In genomic region chr20:63932606-63933160, GRCh38 we compare ENCODE assay signal across 26 cellular contexts.
"Had no signal": no experiment of that assay in that cellular context is flagged by ENCODE, and none has a peak within 500 bp of the region (broad histone marks: within the 10 kb centered on the region; RNA-seq: fewer than 3 reads in every experiment).

No MANE protein-coding gene starts in this region.

- H3K4me3 ChIP-seq: esophagus squamous epithelium, right lobe of liver, testis, transverse colon had no signal

- H3K4me1 ChIP-seq: esophagus squamous epithelium, right lobe of liver, testis had no signal

- DNase-seq: activated CD4-positive, alpha-beta memory T cell treated with anti-CD3 and anti-CD28 coated beads, Interleukin-2, amount 10 ng/mL, durations not matched to agents 7 days and 5 days; activated CD4-positive, alpha-beta T cell treated with anti-CD3 and anti-CD28 coated beads for 1 hour; activated CD4-positive, alpha-beta T cell treated with anti-CD3 and anti-CD28 coated beads, Interleukin-2, amount 10 ng/mL, durations not matched to agents 7 days and 5 days; activated CD8-positive, alpha-beta memory T cell treated with anti-CD3 and anti-CD28 coated beads, Interleukin-2, amount 50 U/mL, for 48 hours; activated gamma-delta T cell; activated naive CD4-positive, alpha-beta T cell treated with anti-CD3 and anti-CD28 coated beads, Interleukin-2, amount 10 ng/mL, durations not matched to agents 7 days and 5 days; activated naive CD8-positive, alpha-beta T cell treated with anti-CD3 and anti-CD28 coated beads, Interleukin-2, amount 10 ng/mL, durations not matched to agents 7 days and 5 days; activated T-cell treated with anti-CD3 and anti-CD28 coated beads, Interleukin-2, amount 50 U/mL, for 24 hours; brain microvascular endothelial cell; esophagus squamous epithelium; foreskin melanocyte; left colon; midbrain; posterior cingulate gyrus; right lobe of liver; stimulated activated CD4-positive, alpha-beta T cell treated with anti-CD3 and anti-CD28 coated beads, Interleukin-2, amount 100 ng/mL, for 48 hours; stimulated activated naive CD8-positive, alpha-beta T cell treated with anti-CD3 and anti-CD28 coated beads, Interleukin-15, Interleukin-2, amounts not matched to agents 100 U/mL and 50 U/mL, for 24 hours; T1000; testis; transverse colon had no signal

- ATAC-seq: naive thymus-derived CD8-positive, alpha-beta T cell; right lobe of liver; stimulated activated naive CD8-positive, alpha-beta T cell treated with anti-CD3 and anti-CD28 coated beads, Interleukin-15, Interleukin-2, amounts not matched to agents 100 U/mL and 50 U/mL, for 24 hours; WTC11 had no signal

- FAIRE-seq: astrocyte, keratinocyte, urothelium cell line had no signal

- H3K27ac ChIP-seq: brain microvascular endothelial cell, epithelial cell of prostate, esophagus squamous epithelium, right lobe of liver, testis, transverse colon had no signal

- H3K9me3 ChIP-seq: esophagus squamous epithelium, right lobe of liver, testis, transverse colon had no signal

- H3K27me3 ChIP-seq: brain microvascular endothelial cell, esophagus squamous epithelium, right lobe of liver, testis, transverse colon had no signal
